ENCODE assay signal across 30 cellular contexts in genomic region chr6:44609051-44609612, GRCh38.
"Had no signal": no experiment of that assay in that cellular context is flagged by ENCODE, and none has a peak within 500 bp of the region (broad histone marks: within the 10 kb centered on the region; RNA-seq: fewer than 3 reads in every experiment).

No MANE protein-coding gene starts in this region.

- H3K9me3 Mint-ChIP-seq: mesothelial cell of epicardium; natural killer cell; stimulated activated naive B cell treated with anti-CD40 and anti-IgM and Interleukin-4, amounts not matched to agents 10 μg/mL and 1 μg/mL and 100 μg/mL, for 72 hours had no signal

- H3K79me2 ChIP-seq: parathyroid adenoma had no signal

- H3K36me3 ChIP-seq: left lung, lower lobe of right lung, neural progenitor cell, neutrophil, right atrium auricular region, stomach, thyroid gland, transverse colon, upper lobe of left lung, vagina had no signal

- H3K9me3 ChIP-seq: left lung, lower lobe of right lung, neutrophil, psoas muscle, right atrium auricular region, stomach, testis, thyroid gland, transverse colon, upper lobe of left lung, vagina had no signal

- ATAC-seq: left colon; left lung; lower lobe of right lung; natural killer cell; psoas muscle; sciatic nerve; stimulated activated naive B cell treated with anti-CD40 and anti-IgM and Interleukin-4, amounts not matched to agents 10 μg/mL and 1 μg/mL and 100 μg/mL, for 72 hours; stimulated activated naive CD8-positive, alpha-beta T cell treated with anti-CD3 and anti-CD28 coated beads, Interleukin-15, Interleukin-2, amounts not matched to agents 100 U/mL and 50 U/mL, for 24 hours had no signal

- DNase-seq: hippocampal formation; kidney; left colon; left lung; lower lobe of right lung; mesendoderm; naive B cell; natural killer cell; nephron progenitor cell; occipital lobe; psoas muscle; stimulated activated CD4-positive, alpha-beta T cell treated with anti-CD3 and anti-CD28 coated beads, Interleukin-12 subunit alpha, Interleukin-12 subunit beta, amount 100 ng/mL, for 4 hours; stimulated activated CD4-positive, alpha-beta T cell treated with anti-CD3 and anti-CD28 coated beads, Interleukin-15, amount 100 ng/mL, for 24 hours; stimulated activated CD4-positive, alpha-beta T cell treated with anti-CD3 and anti-CD28 coated beads, Interleukin-2, amount 100 ng/mL, for 24 hours; stimulated activated CD4-positive, alpha-beta T cell treated with anti-CD3 and anti-CD28 coated beads, Interleukin-4, amount 100 ng/mL, for 1 hour; stimulated activated naive B cell treated with anti-CD40 and anti-IgM and Interleukin-4, amounts not matched to agents 10 μg/mL and 1 μg/mL and 100 μg/mL, for 72 hours; stimulated activated naive CD8-positive, alpha-beta T cell treated with anti-CD3 and anti-CD28 coated beads, Interleukin-15, Interleukin-2, amounts not matched to agents 100 U/mL and 50 U/mL, for 24 hours; stomach; testis; thyroid gland; transverse colon; upper lobe of left lung had no signal

- H3K36me3 Mint-ChIP-seq: mesothelial cell of epicardium; naive B cell; natural killer cell; neural progenitor cell; stimulated activated naive B cell treated with anti-CD40 and anti-IgM and Interleukin-4, amounts not matched to agents 10 μg/mL and 1 μg/mL and 100 μg/mL, for 72 hours had no signal

- H3K4me3 Mint-ChIP-seq: mesothelial cell of epicardium; naive B cell; natural killer cell; nephron progenitor cell; neural progenitor cell; stimulated activated naive B cell treated with anti-CD40 and anti-IgM and Interleukin-4, amounts not matched to agents 10 μg/mL and 1 μg/mL and 100 μg/mL, for 72 hours had no signal

- H2AFZ ChIP-seq: neural progenitor cell, parathyroid adenoma had no signal

- FAIRE-seq: kidney had no signal

- H3K27me3 ChIP-seq: left lung, neural progenitor cell, neutrophil, right atrium auricular region, stomach, testis, thyroid gland, transverse colon, upper lobe of left lung, vagina had no signal

- H3K9ac ChIP-seq: neural progenitor cell, parathyroid adenoma had no signal

- H3K4me1 ChIP-seq: left lung, lower lobe of right lung, neural progenitor cell, parathyroid adenoma, psoas muscle, right atrium auricular region, stomach, testis, thyroid gland, transverse colon, upper lobe of left lung, vagina had no signal

- H3K27ac Mint-ChIP-seq: mesothelial cell of epicardium; naive B cell; natural killer cell; nephron progenitor cell; neural progenitor cell; stimulated activated naive B cell treated with anti-CD40 and anti-IgM and Interleukin-4, amounts not matched to agents 10 μg/mL and 1 μg/mL and 100 μg/mL, for 72 hours had no signal

- H3K27me3 Mint-ChIP-seq: stimulated activated naive B cell treated with anti-CD40 and anti-IgM and Interleukin-4, amounts not matched to agents 10 μg/mL and 1 μg/mL and 100 μg/mL, for 72 hours had no signal

- H3K4me2 ChIP-seq: neural progenitor cell had no signal

- H3K4me1 Mint-ChIP-seq: naive B cell; natural killer cell; nephron progenitor cell; neural progenitor cell; stimulated activated naive B cell treated with anti-CD40 and anti-IgM and Interleukin-4, amounts not matched to agents 10 μg/mL and 1 μg/mL and 100 μg/mL, for 72 hours had no signal

- H3K4me3 ChIP-seq: left lung, lower lobe of right lung, neural progenitor cell, psoas muscle, right atrium auricular region, skin epidermis, stomach, testis, thyroid gland, transverse colon, upper lobe of left lung, vagina had no signal

- H3K27ac ChIP-seq: left lung, lower lobe of right lung, neural progenitor cell, neutrophil, parathyroid adenoma, psoas muscle, right atrium auricular region, skin epidermis, stomach, testis, thyroid gland, transverse colon, upper lobe of left lung, vagina had no signal
